ENCODE assay signal across 24 cellular contexts in the genomic region with DNA sequence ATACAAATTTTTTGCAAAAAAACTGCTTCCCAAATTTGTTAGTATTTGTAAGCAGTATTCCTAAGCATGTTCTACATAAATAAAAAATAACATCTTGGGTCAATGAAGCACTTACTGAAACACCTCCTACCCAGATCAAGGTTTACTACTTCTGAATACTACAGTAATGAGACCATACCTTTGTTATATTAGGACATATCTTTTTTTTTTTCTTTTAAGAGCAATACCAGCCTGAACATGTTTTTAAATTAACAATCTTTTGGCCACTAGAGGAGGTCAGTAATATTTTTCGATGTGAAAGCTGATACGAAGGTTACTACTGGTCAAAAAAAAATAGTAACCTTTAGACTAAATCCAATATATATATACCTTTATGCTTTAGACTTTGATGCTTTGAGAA.
"Had no signal": no experiment of that assay in that cellular context is flagged by ENCODE, and none has a peak within 500 bp of the region (broad histone marks: within the 10 kb centered on the region; RNA-seq: fewer than 3 reads in every experiment).

No MANE protein-coding gene starts in this region.

- FAIRE-seq: keratinocyte had no signal

- H3K27ac Mint-ChIP-seq: activated CD4-positive, alpha-beta T cell treated with anti-CD3 and anti-CD28 coated beads, Interleukin-2, amount 10 ng/mL, durations not matched to agents 7 days and 5 days; activated naive CD4-positive, alpha-beta T cell treated with anti-CD3 and anti-CD28 coated beads, Interleukin-2, amount 50 U/mL, for 24 hours; mesothelial cell of epicardium; natural killer cell treated with Interleukin-12 subunit alpha and Interleukin-12 subunit beta and Interleukin-15 and Interleukin-18, amount 100 ng/mL, for 72 hours; stimulated activated naive CD8-positive, alpha-beta T cell treated with anti-CD3 and anti-CD28 coated beads, Interleukin-15, amount 100 ng/mL, for 72 hours; T-helper 1 cell treated with Interleukin-12 subunit alpha and Interleukin-12 subunit beta and Interleukin-4 antibody, amounts not matched to agents 30 μg/mL and 1 μg/mL, for 36 hours had no signal

- H3K4me3 ChIP-seq: ascending aorta, lung, psoas muscle, skin epidermis had no signal

- H3K27ac ChIP-seq: ascending aorta, foreskin keratinocyte, psoas muscle, skin epidermis had no signal

- H3K27me3 Mint-ChIP-seq: activated CD4-positive, alpha-beta T cell treated with anti-CD3 and anti-CD28 coated beads, Interleukin-2, amount 10 ng/mL, durations not matched to agents 7 days and 5 days; activated naive CD4-positive, alpha-beta T cell treated with anti-CD3 and anti-CD28 coated beads, Interleukin-2, amount 50 U/mL, for 24 hours; natural killer cell treated with Interleukin-12 subunit alpha and Interleukin-12 subunit beta and Interleukin-15 and Interleukin-18, amount 100 ng/mL, for 72 hours; stimulated activated naive CD8-positive, alpha-beta T cell treated with anti-CD3 and anti-CD28 coated beads, Interleukin-15, amount 100 ng/mL, for 72 hours had no signal

- H3K27me3 ChIP-seq: ascending aorta, foreskin keratinocyte had no signal

- H3K4me3 Mint-ChIP-seq: activated CD4-positive, alpha-beta T cell treated with anti-CD3 and anti-CD28 coated beads, Interleukin-2, amount 10 ng/mL, durations not matched to agents 7 days and 5 days; activated naive CD4-positive, alpha-beta T cell treated with anti-CD3 and anti-CD28 coated beads, Interleukin-2, amount 50 U/mL, for 24 hours; mesothelial cell of epicardium; natural killer cell treated with Interleukin-12 subunit alpha and Interleukin-12 subunit beta and Interleukin-15 and Interleukin-18, amount 100 ng/mL, for 72 hours; stimulated activated naive CD8-positive, alpha-beta T cell treated with anti-CD3 and anti-CD28 coated beads, Interleukin-15, amount 100 ng/mL, for 72 hours; T-helper 1 cell treated with Interleukin-12 subunit alpha and Interleukin-12 subunit beta and Interleukin-4 antibody, amounts not matched to agents 30 μg/mL and 1 μg/mL, for 36 hours had no signal

- H3K4me1 Mint-ChIP-seq: activated CD4-positive, alpha-beta T cell treated with anti-CD3 and anti-CD28 coated beads, Interleukin-2, amount 10 ng/mL, durations not matched to agents 7 days and 5 days; mesothelial cell of epicardium had no signal

- H3K9me3 ChIP-seq: psoas muscle had no signal

- H3K36me3 ChIP-seq: ascending aorta had no signal

- DNase-seq: activated CD4-positive, alpha-beta T cell treated with anti-CD3 and anti-CD28 coated beads, Interleukin-2, amount 10 ng/mL, durations not matched to agents 7 days and 5 days; activated CD8-positive, alpha-beta memory T cell treated with anti-CD3 and anti-CD28 coated beads for 24 hours; activated CD8-positive, alpha-beta memory T cell treated with anti-CD3 and anti-CD28 coated beads, Interleukin-2, amount 50 U/mL, for 48 hours; activated gamma-delta T cell; dermis blood vessel endothelial cell; effector memory CD4-positive, alpha-beta T cell; hippocampal formation; occipital lobe; psoas muscle; right cardiac atrium; stimulated activated CD4-positive, alpha-beta T cell treated with anti-CD3 and anti-CD28 coated beads, Interleukin-15, amount 100 ng/mL, for 24 hours; stimulated activated CD4-positive, alpha-beta T cell treated with anti-CD3 and anti-CD28 coated beads, Interleukin-2, amount 100 ng/mL, for 48 hours; stimulated activated naive CD8-positive, alpha-beta T cell treated with anti-CD3 and anti-CD28 coated beads, Interleukin-15, amount 100 ng/mL, for 72 hours; trophoblast cell had no signal

- ATAC-seq: activated CD4-positive, CD25-positive, alpha-beta regulatory T cell treated with anti-CD3 and anti-CD28 coated beads, Interleukin-2, amount 50 U/mL, for 24 hours; foreskin keratinocyte; natural killer cell treated with Interleukin-12 subunit alpha and Interleukin-12 subunit beta and Interleukin-15 and Interleukin-18, amount 100 ng/mL, for 72 hours; psoas muscle; right cardiac atrium; stimulated activated naive CD8-positive, alpha-beta T cell treated with anti-CD3 and anti-CD28 coated beads, Interleukin-15, amount 100 ng/mL, for 72 hours had no signal
